22 cellular contexts compared by ENCODE assay signal in the genomic region with DNA sequence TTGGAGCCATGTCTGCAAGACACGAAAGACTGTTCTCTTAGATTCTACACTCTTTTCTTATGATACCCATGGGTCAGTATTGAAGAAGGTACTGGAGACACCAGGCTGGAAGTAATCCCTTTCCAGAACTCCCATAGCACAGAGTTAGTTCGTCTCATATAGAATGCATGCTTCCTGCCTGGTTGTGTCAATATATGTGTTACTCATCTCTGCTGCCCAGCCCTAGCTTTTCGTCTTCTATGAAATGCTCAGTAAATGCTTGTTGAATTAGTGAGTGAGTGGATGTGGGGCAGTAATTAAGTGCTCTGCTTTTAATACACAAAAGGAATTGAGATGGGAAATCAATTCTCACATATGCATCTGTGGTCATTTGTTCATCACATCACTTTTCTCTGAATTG. TPM values are rescaled to one million over a fixed set of nuclear protein-coding genes. Genes with fewer than 3 reads are reported as not detected.
"Had no signal": no experiment of that assay in that cellular context is flagged by ENCODE, and none has a peak within 500 bp of the region (broad histone marks: within the 10 kb centered on the region; RNA-seq: fewer than 3 reads in every experiment).

No MANE protein-coding gene starts in this region.

- H3K4me3 Mint-ChIP-seq: activated CD4-positive, alpha-beta memory T cell treated with anti-CD3 and anti-CD28 coated beads for 36 hours; activated CD8-positive, alpha-beta memory T cell treated with anti-CD3 and anti-CD28 coated beads, Interleukin-2, amount 10 ng/mL, durations not matched to agents 7 days and 5 days; activated naive CD4-positive, alpha-beta T cell treated with anti-CD3 and anti-CD28 coated beads for 36 hours; dendritic cell treated with granulocyte-macrophage colony-stimulating factor and Interleukin-4, amounts not matched to agents 40 ng/mL and 50 ng/mL, for 4 days; mesothelial cell of epicardium; nephron progenitor cell had no signal

- DNase-seq: activated CD4-positive, alpha-beta memory T cell treated with anti-CD3 and anti-CD28 coated beads for 36 hours; activated CD8-positive, alpha-beta memory T cell treated with anti-CD3 and anti-CD28 coated beads, Interleukin-2, amount 10 ng/mL, durations not matched to agents 7 days and 5 days; activated naive CD4-positive, alpha-beta T cell treated with anti-CD3 and anti-CD28 coated beads for 36 hours; activated T-cell treated with anti-CD3 and anti-CD28 coated beads, Interleukin-2, amount 50 U/mL, for 1 hour; cerebellar nuclear complex; effector memory CD4-positive, alpha-beta T cell; left colon; lower lobe of right lung; nephron progenitor cell; occipital lobe; right cardiac atrium; stimulated activated CD4-positive, alpha-beta T cell treated with anti-CD3 and anti-CD28 coated beads, Interleukin-4, amount 100 ng/mL, for 4 hours; stimulated activated CD8-positive, alpha-beta memory T cell treated with anti-CD3 and anti-CD28 coated beads, Interleukin-4, amount 100 ng/mL, for 48 hours; stimulated activated naive CD4-positive, alpha-beta T cell treated with Interleukin-2 at 50 U/mL for 16 hours; transverse colon; WERI-Rb-1 had no signal

- H3K36me3 ChIP-seq: gastroesophageal sphincter, lower lobe of right lung, transverse colon, WERI-Rb-1 had no signal

- H3K4me3 ChIP-seq: gastroesophageal sphincter, lower lobe of right lung, smooth muscle cell, transverse colon had no signal

- H3K4me1 Mint-ChIP-seq: activated CD8-positive, alpha-beta memory T cell treated with anti-CD3 and anti-CD28 coated beads, Interleukin-2, amount 10 ng/mL, durations not matched to agents 7 days and 5 days; nephron progenitor cell had no signal

- H3K27me3 ChIP-seq: gastroesophageal sphincter, transverse colon had no signal

- H3K9me3 Mint-ChIP-seq: activated naive CD4-positive, alpha-beta T cell treated with anti-CD3 and anti-CD28 coated beads for 36 hours; dendritic cell treated with granulocyte-macrophage colony-stimulating factor and Interleukin-4, amounts not matched to agents 40 ng/mL and 50 ng/mL, for 4 days had no signal

- H3K4me1 ChIP-seq: gastroesophageal sphincter, lower lobe of right lung, transverse colon had no signal

- H3K36me3 Mint-ChIP-seq: activated CD4-positive, alpha-beta memory T cell treated with anti-CD3 and anti-CD28 coated beads for 36 hours; activated CD8-positive, alpha-beta memory T cell treated with anti-CD3 and anti-CD28 coated beads, Interleukin-2, amount 10 ng/mL, durations not matched to agents 7 days and 5 days had no signal

- H3K27ac Mint-ChIP-seq: activated CD4-positive, alpha-beta memory T cell treated with anti-CD3 and anti-CD28 coated beads for 36 hours; activated CD8-positive, alpha-beta memory T cell treated with anti-CD3 and anti-CD28 coated beads, Interleukin-2, amount 10 ng/mL, durations not matched to agents 7 days and 5 days; activated naive CD4-positive, alpha-beta T cell treated with anti-CD3 and anti-CD28 coated beads for 36 hours; activated T-helper 2 cell treated with anti-CD3 and anti-CD28 coated beads, Interferon-gamma antibody, Interleukin-2, Interleukin-4, amounts not matched to agents 10 μg/mL and 5 μg/mL and 100 μg/mL, durations not matched to agents 14 hours and 24 hours and 36 hours; dendritic cell treated with granulocyte-macrophage colony-stimulating factor and Interleukin-4, amounts not matched to agents 40 ng/mL and 50 ng/mL, for 4 days; mesothelial cell of epicardium; progenitor cell of endocrine pancreas had no signal

- H3K27me3 Mint-ChIP-seq: dendritic cell treated with granulocyte-macrophage colony-stimulating factor and Interleukin-4, amounts not matched to agents 40 ng/mL and 50 ng/mL, for 4 days; progenitor cell of endocrine pancreas had no signal

- H3K9me3 ChIP-seq: gastroesophageal sphincter, lower lobe of right lung, transverse colon had no signal

- ATAC-seq: activated CD8-positive, alpha-beta memory T cell treated with anti-CD3 and anti-CD28 coated beads, Interleukin-2, amount 10 ng/mL, durations not matched to agents 7 days and 5 days; gastroesophageal sphincter; left colon; lower lobe of right lung; right cardiac atrium had no signal

RNA-seq across cellular contexts. Expression of gene ADCY10, which starts 32.1 kb away (rescaled TPM):
- total RNA-seq: smooth muscle cell had no signal
